In genomic region chr17:76678330-76678729, GRCh38 we compare ENCODE assay signal across 16 cellular contexts. TPM values are rescaled to one million over a fixed set of nuclear protein-coding genes. Genes with fewer than 3 reads are reported as not detected.
DNase-seq lines count a peak whose midpoint lies in the region; ATAC-seq and TF ChIP-seq lines count a peak whose summit lies in the region.
"Had no signal": no experiment of that assay in that cellular context is flagged by ENCODE, and none has a peak within 500 bp of the region (broad histone marks: within the 10 kb centered on the region; RNA-seq: fewer than 3 reads in every experiment).

No MANE protein-coding gene starts in this region.

- peak; percentile 6 for DNase-seq in stimulated activated CD4-positive, alpha-beta T cell treated with anti-CD3 and anti-CD28 coated beads, Interleukin-4, amount 100 ng/mL, for 1 hour
- no peak for DNase-seq in stimulated activated CD4-positive, alpha-beta T cell treated with anti-CD3 and anti-CD28 coated beads, Interleukin-2, amount 100 ng/mL, for 48 hours
- DNase-seq in activated CD8-positive, alpha-beta T cell treated with anti-CD3 and anti-CD28 coated beads for 36 hours = peak; percentile 67
- peak; percentile 74 to 75 for DNase-seq in left colon
- DNase-seq in NOMO-1 treated with DMSO at 0.1 percent for 48 hours (lab: John Stamatoyannopoulos, UW; ENCODE audit: unreplicated experiment) = no peak
- DNase-seq in MG63 = no peak
- DNase-seq in NCI-H1105 (lab: John Stamatoyannopoulos, UW) = no peak
- DNase-seq: foreskin fibroblast, mesenchymal stem cell, NCI-H1092 treated with DMSO at 0.1 percent for 48 hours, PC-9, uterus had no signal

- POLR2A ChIA-PET in activated CD8-positive, alpha-beta T cell treated with anti-CD3 and anti-CD28 coated beads for 36 hours (lab: Charles Lee) = interaction anchor here (0.8 to 0.9 kb wide), 2 partner anchors 111 to 121 kb away, joined by 3 to 5 read pairs; no protein-coding TSS in a partner anchor

- no peak overlapping the region for H3K4me3 ChIP-seq in MG63
- H3K4me3 ChIP-seq: PC-9, uterus had no signal

- no peaks in the 10 kb centered on the region for H3K9me3 ChIP-seq in MG63
- H3K9me3 ChIP-seq: uterus had no signal

- ATAC-seq in activated CD8-positive, alpha-beta T cell treated with anti-CD3 and anti-CD28 coated beads for 36 hours = peak; percentile 77
- ATAC-seq in left colon (peak; percentile 86), GM19023 (IDR thresholded peaks at IDR 0.05; ENCODE audit: unreplicated experiment) (no peak)

- H3K9me3 Mint-ChIP-seq in activated CD8-positive, alpha-beta T cell treated with anti-CD3 and anti-CD28 coated beads for 36 hours = no peaks in the 10 kb centered on the region

- no peak overlapping the region for H3K4me3 Mint-ChIP-seq in activated CD8-positive, alpha-beta T cell treated with anti-CD3 and anti-CD28 coated beads for 36 hours

- H3K36me3 Mint-ChIP-seq in activated CD8-positive, alpha-beta T cell treated with anti-CD3 and anti-CD28 coated beads for 36 hours (ENCODE audit: low read depth) = no peaks in the 10 kb centered on the region

- no peaks in the 10 kb centered on the region for H3K27me3 Mint-ChIP-seq in activated CD8-positive, alpha-beta T cell treated with anti-CD3 and anti-CD28 coated beads for 36 hours

- no peak overlapping the region for H3K27ac Mint-ChIP-seq in activated CD8-positive, alpha-beta T cell treated with anti-CD3 and anti-CD28 coated beads for 36 hours

- no peaks in the 10 kb centered on the region for H3K27me3 ChIP-seq in MG63
- H3K27me3 ChIP-seq: uterus had no signal

- H3K4me1 Mint-ChIP-seq in activated CD8-positive, alpha-beta T cell treated with anti-CD3 and anti-CD28 coated beads for 36 hours (ENCODE audit: low read depth) = peaks cover 9% of the 10 kb centered on the region

- intact Hi-C loops in activated CD8-positive, alpha-beta T cell treated with anti-CD3 and anti-CD28 coated beads for 36 hours (cut with micrococcal nuclease) = no loop called here
- intact Hi-C loops in left colon (cut with DNase I, micrococcal nuclease) = no loop called here

- no peak for TF ChIP-seq CTCF in activated CD8-positive, alpha-beta T cell treated with anti-CD3 and anti-CD28 coated beads for 36 hours (IDR thresholded peaks at IDR 0.05)

- peaks cover 12% of the 10 kb centered on the region for H3K36me3 ChIP-seq in MG63
- H3K36me3 ChIP-seq: uterus had no signal

- CTCF ChIA-PET in activated CD8-positive, alpha-beta T cell treated with anti-CD3 and anti-CD28 coated beads for 36 hours (lab: Charles Lee) = interaction anchor here (1.4 to 1.7 kb wide), 2 partner anchors 54 to 155 kb away, joined by 8 to 9 read pairs; no protein-coding TSS in a partner anchor

RNA-seq across cellular contexts. Expression of gene MXRA7, which starts 32.4 kb away (rescaled TPM):
- total RNA-seq in activated CD8-positive, alpha-beta T cell treated with anti-CD3 and anti-CD28 coated beads for 36 hours = 1 to 10 TPM; 8.4 to 8.6 TPM
- 10 to 100 TPM; 12.0 to 37.2 TPM for total RNA-seq in left colon
- total RNA-seq in MG63 (2014; rRNA removed; shearing (Covaris generic); ENCODE audit: low replicate concordance) = 53.8 and 65.4 TPM in 2 replicates

RNA-seq across cellular contexts. Expression of gene ST6GALNAC1, which starts 34.8 kb away (rescaled TPM):
- total RNA-seq in activated CD8-positive, alpha-beta T cell treated with anti-CD3 and anti-CD28 coated beads for 36 hours = not detected
- total RNA-seq in left colon = 100 to 1,000 TPM; 322 to 434 TPM
- total RNA-seq in MG63 (2014; rRNA removed; shearing (Covaris generic); ENCODE audit: low replicate concordance) = not detected in 2 replicates
- total RNA-seq: activated CD8-positive, alpha-beta memory T cell treated with anti-CD3 and anti-CD28 coated beads for 36 hours; NCI-H460; osteocyte had no signal

RNA-seq across cellular contexts. Expression of gene JMJD6, which starts 48.1 kb away (rescaled TPM):
- total RNA-seq in activated CD8-positive, alpha-beta T cell treated with anti-CD3 and anti-CD28 coated beads for 36 hours = 10 to 100 TPM; 77.9 to 80.3 TPM
- 10 to 100 TPM; 27.2 to 31.3 TPM for total RNA-seq in left colon
- 28.2 and 55.1 TPM in 2 replicates for total RNA-seq in MG63 (2014; rRNA removed; shearing (Covaris generic); ENCODE audit: low replicate concordance)

RNA-seq across cellular contexts. Expression of gene METTL23, which starts 48.3 kb away (rescaled TPM):
- total RNA-seq in activated CD8-positive, alpha-beta T cell treated with anti-CD3 and anti-CD28 coated beads for 36 hours = 10 to 100 TPM; 30.7 to 30.9 TPM
- 10 to 100 TPM; 23.4 to 25.0 TPM for total RNA-seq in left colon
- total RNA-seq in MG63 (2014; rRNA removed; shearing (Covaris generic); ENCODE audit: low replicate concordance) = 44.4 and 44.9 TPM in 2 replicates

RNA-seq across cellular contexts. Expression of gene SRSF2, which starts 58.8 kb away (rescaled TPM):
- 100 to 1,000 TPM; 344 to 364 TPM for total RNA-seq in activated CD8-positive, alpha-beta T cell treated with anti-CD3 and anti-CD28 coated beads for 36 hours
- 100 to 1,000 TPM; 138 to 156 TPM for total RNA-seq in left colon
- 292 and 619 TPM in 2 replicates for total RNA-seq in MG63 (2014; rRNA removed; shearing (Covaris generic); ENCODE audit: low replicate concordance)

Comparison
In these comparisons a context has a peak if more than half of its experiments do, and no peak if none do; other contexts are left out.
1. DNase-seq: peak in stimulated activated CD4-positive, alpha-beta T cell treated with anti-CD3 and anti-CD28 coated beads, Interleukin-4, amount 100 ng/mL, for 1 hour (single experiment), activated CD8-positive, alpha-beta T cell treated with anti-CD3 and anti-CD28 coated beads for 36 hours (single experiment) and left colon (2 of 2); none in stimulated activated CD4-positive, alpha-beta T cell treated with anti-CD3 and anti-CD28 coated beads, Interleukin-2, amount 100 ng/mL, for 48 hours (0 of 2), NOMO-1 treated with DMSO at 0.1 percent for 48 hours (single experiment), MG63 (single experiment) and NCI-H1105 (single experiment).
2. RNA of gene ST6GALNAC1, which starts 34.8 kb away (total RNA-seq): 322 to 434 TPM in left colon; not detected in activated CD8-positive, alpha-beta T cell treated with anti-CD3 and anti-CD28 coated beads for 36 hours and not detected in MG63; every median in the first group is over 100 times any median in the second.